ENCODE assay signal across 8 cellular contexts in the genomic region with DNA sequence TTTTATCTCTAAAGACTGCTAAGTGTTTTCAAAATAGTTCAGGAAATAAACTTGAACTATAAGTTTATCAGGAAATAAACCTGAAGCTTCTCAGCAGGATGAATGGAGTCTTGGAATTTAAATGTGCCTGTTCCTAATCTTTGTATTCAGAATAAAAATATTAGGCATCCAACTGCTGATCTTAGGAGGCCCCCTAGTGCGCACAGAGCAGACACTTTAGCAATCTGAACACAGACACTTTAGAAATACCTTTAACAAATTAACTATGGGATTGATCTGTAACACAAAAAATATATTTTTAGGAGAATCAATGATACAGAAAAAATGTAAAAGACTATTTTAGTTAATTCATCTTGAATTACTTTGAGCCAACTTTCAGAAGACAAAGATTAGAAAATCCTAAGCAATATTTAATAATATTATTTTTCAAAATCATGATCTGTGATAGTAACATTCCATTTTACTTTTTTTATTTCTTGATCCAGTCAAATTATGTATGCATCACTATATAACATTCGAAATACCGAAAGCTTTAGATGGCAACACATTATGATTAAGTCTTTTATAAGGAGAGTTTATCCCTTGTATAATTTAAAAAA.
DNase-seq lines count a peak whose midpoint lies in the region; ATAC-seq and TF ChIP-seq lines count a peak whose summit lies in the region.

No MANE protein-coding gene starts in this region.

- H2AFZ ChIP-seq in neural cell (ENCODE audit: low read depth, low read length) = no peak overlapping the region

- no peaks in the 10 kb centered on the region for H3K9me3 Mint-ChIP-seq in activated T-cell treated with anti-CD3 and anti-CD28 coated beads, Interleukin-2, amount 50 U/mL, for 24 hours
- no peaks in the 10 kb centered on the region for H3K9me3 Mint-ChIP-seq in stimulated activated effector memory CD8-positive, alpha-beta T cell treated with anti-CD3 and anti-CD28 coated beads, Interleukin-12 subunit alpha, Interleukin-12 subunit beta, amount 100 ng/mL, for 72 hours

- no peaks in the 10 kb centered on the region for H3F3A ChIP-seq in neural cell (ENCODE audit: insufficient read depth, low read length, poor library complexity, severe bottlenecking)

- H3K27ac ChIP-seq in esophagus squamous epithelium (no peak overlapping the region), neural cell (ENCODE audit: low read length) (no peak overlapping the region)

- H3K4me1 ChIP-seq in esophagus squamous epithelium = no peaks in the 10 kb centered on the region

- peak; percentile 6 for DNase-seq in activated T-cell treated with anti-CD3 and anti-CD28 coated beads for 1 hour (ENCODE audit: low read depth)
- DNase-seq in activated T-cell treated with anti-CD3 and anti-CD28 coated beads, Interleukin-2, amount 50 U/mL, for 24 hours = no peak
- peak; percentile 20 for DNase-seq in NCI-H1694 (lab: John Stamatoyannopoulos, UW)
- DNase-seq in activated CD4-positive, alpha-beta T cell treated with anti-CD3 and anti-CD28 coated beads for 4 hours = peak; percentile 24 to 44
- DNase-seq in esophagus squamous epithelium (lab: John Stamatoyannopoulos, UW) = no peak
- DNase-seq in stimulated activated effector memory CD8-positive, alpha-beta T cell treated with anti-CD3 and anti-CD28 coated beads, Interleukin-12 subunit alpha, Interleukin-12 subunit beta, amount 100 ng/mL, for 72 hours (ENCODE audit: low spot score in 2 of 2) = no peak

- no peaks in the 10 kb centered on the region for H4K20me1 ChIP-seq in neural cell (ENCODE audit: insufficient read depth)

- no peak overlapping the region for H3K4me2 ChIP-seq in neural cell (ENCODE audit: low read length)

- no peaks in the 10 kb centered on the region for H3K36me3 Mint-ChIP-seq in activated T-cell treated with anti-CD3 and anti-CD28 coated beads, Interleukin-2, amount 50 U/mL, for 24 hours (ENCODE audit: low read depth)
- no peaks in the 10 kb centered on the region for H3K36me3 Mint-ChIP-seq in stimulated activated effector memory CD8-positive, alpha-beta T cell treated with anti-CD3 and anti-CD28 coated beads, Interleukin-12 subunit alpha, Interleukin-12 subunit beta, amount 100 ng/mL, for 72 hours

- no peaks in the 10 kb centered on the region for H3K9me2 ChIP-seq in neural cell (ENCODE audit: insufficient read depth, low read length)

- H3K36me3 ChIP-seq in esophagus squamous epithelium (no peaks in the 10 kb centered on the region), neural cell (ENCODE audit: insufficient read depth, low read length) (no peaks in the 10 kb centered on the region)

- H3K27me3 ChIP-seq in esophagus squamous epithelium (no peaks in the 10 kb centered on the region), neural cell (ENCODE audit: insufficient read depth, low read depth, low read length) (no peaks in the 10 kb centered on the region)

- 21 to 58% methylated on average over 3 of the region's 3 CpGs for WGBS in esophagus squamous epithelium, 2 donors

- no peak overlapping the region for H3K27ac Mint-ChIP-seq in activated T-cell treated with anti-CD3 and anti-CD28 coated beads, Interleukin-2, amount 50 U/mL, for 24 hours
- H3K27ac Mint-ChIP-seq in stimulated activated effector memory CD8-positive, alpha-beta T cell treated with anti-CD3 and anti-CD28 coated beads, Interleukin-12 subunit alpha, Interleukin-12 subunit beta, amount 100 ng/mL, for 72 hours = no peak overlapping the region

- H3K4me3 ChIP-seq in esophagus squamous epithelium (no peak overlapping the region), neural cell (ENCODE audit: low read length) (no peak overlapping the region)

- H3K79me2 ChIP-seq in neural cell (replicated peaks; ENCODE audit: insufficient read depth, low read length) = no peaks in the 10 kb centered on the region

- TF ChIP-seq POLR2A in esophagus squamous epithelium (IDR thresholded peaks at IDR 0.05) = no peak

- H3K4me1 Mint-ChIP-seq in activated T-cell treated with anti-CD3 and anti-CD28 coated beads, Interleukin-2, amount 50 U/mL, for 24 hours (ENCODE audit: low read depth) = peaks cover 8% of the 10 kb centered on the region
- no peaks in the 10 kb centered on the region for H3K4me1 Mint-ChIP-seq in stimulated activated effector memory CD8-positive, alpha-beta T cell treated with anti-CD3 and anti-CD28 coated beads, Interleukin-12 subunit alpha, Interleukin-12 subunit beta, amount 100 ng/mL, for 72 hours

- peak; percentile 90 for TF ChIP-seq RAD21 in neural cell (conservative IDR thresholded peaks at IDR 0.05)

- no peak overlapping the region for H3K9ac ChIP-seq in neural cell (ENCODE audit: low read length)

- H3K4me3 Mint-ChIP-seq in activated T-cell treated with anti-CD3 and anti-CD28 coated beads, Interleukin-2, amount 50 U/mL, for 24 hours = no peak overlapping the region
- H3K4me3 Mint-ChIP-seq in stimulated activated effector memory CD8-positive, alpha-beta T cell treated with anti-CD3 and anti-CD28 coated beads, Interleukin-12 subunit alpha, Interleukin-12 subunit beta, amount 100 ng/mL, for 72 hours = no peak overlapping the region

- ATAC-seq in GM18517 (IDR thresholded peaks at IDR 0.05; ENCODE audit: unreplicated experiment) = no peak
- no peak for ATAC-seq in stimulated activated effector memory CD8-positive, alpha-beta T cell treated with anti-CD3 and anti-CD28 coated beads, Interleukin-12 subunit alpha, Interleukin-12 subunit beta, amount 100 ng/mL, for 72 hours

- TF ChIP-seq CTCF in esophagus squamous epithelium (IDR thresholded peaks at IDR 0.05) (peak in 5 of 6 experiments; percentile 34 to 78 (median 69)), neural cell (IDR thresholded peaks at IDR 0.05; ENCODE audit: poor library complexity, severe bottlenecking) (peak; percentile 79)

- no peaks in the 10 kb centered on the region for H3K9me3 ChIP-seq in esophagus squamous epithelium
- no peaks in the 10 kb centered on the region for H3K9me3 ChIP-seq in neural cell (ENCODE audit: low read length)

- H3K27me3 Mint-ChIP-seq in activated T-cell treated with anti-CD3 and anti-CD28 coated beads, Interleukin-2, amount 50 U/mL, for 24 hours = no peaks in the 10 kb centered on the region

- intact Hi-C loops in esophagus squamous epithelium (cut with DNase I) = loop anchor here (5.0 kb wide), 1 partner anchor 495 kb away; no protein-coding TSS in a partner anchor

- no peak for TF ChIP-seq EP300 in neural cell (conservative IDR thresholded peaks at IDR 0.05; ENCODE audit: poor library complexity, severe bottlenecking)

TF ChIP-seq in neural cell, 6 proteins besides CTCF, POLR2A, EP300 and RAD21:
- TF ChIP-seq SMC3 (conservative IDR thresholded peaks at IDR 0.05; ENCODE audit: poor library complexity) (peak; percentile 88), EZH2 (IDR thresholded peaks at IDR 0.05; ENCODE audit: borderline replicate concordance, insufficient read depth, low read length, poor library complexity, severe bottlenecking) (no peak)

Comparison
In these comparisons a context has a peak if more than half of its experiments do, and no peak if none do; other contexts are left out.
1. DNase-seq: peak in activated T-cell treated with anti-CD3 and anti-CD28 coated beads for 1 hour (single experiment), NCI-H1694 (single experiment) and activated CD4-positive, alpha-beta T cell treated with anti-CD3 and anti-CD28 coated beads for 4 hours (2 of 2); none in activated T-cell treated with anti-CD3 and anti-CD28 coated beads, Interleukin-2, amount 50 U/mL, for 24 hours (single experiment), esophagus squamous epithelium (single experiment) and stimulated activated effector memory CD8-positive, alpha-beta T cell treated with anti-CD3 and anti-CD28 coated beads, Interleukin-12 subunit alpha, Interleukin-12 subunit beta, amount 100 ng/mL, for 72 hours (0 of 2).